8 cellular contexts compared by ENCODE assay signal in the genomic region with DNA sequence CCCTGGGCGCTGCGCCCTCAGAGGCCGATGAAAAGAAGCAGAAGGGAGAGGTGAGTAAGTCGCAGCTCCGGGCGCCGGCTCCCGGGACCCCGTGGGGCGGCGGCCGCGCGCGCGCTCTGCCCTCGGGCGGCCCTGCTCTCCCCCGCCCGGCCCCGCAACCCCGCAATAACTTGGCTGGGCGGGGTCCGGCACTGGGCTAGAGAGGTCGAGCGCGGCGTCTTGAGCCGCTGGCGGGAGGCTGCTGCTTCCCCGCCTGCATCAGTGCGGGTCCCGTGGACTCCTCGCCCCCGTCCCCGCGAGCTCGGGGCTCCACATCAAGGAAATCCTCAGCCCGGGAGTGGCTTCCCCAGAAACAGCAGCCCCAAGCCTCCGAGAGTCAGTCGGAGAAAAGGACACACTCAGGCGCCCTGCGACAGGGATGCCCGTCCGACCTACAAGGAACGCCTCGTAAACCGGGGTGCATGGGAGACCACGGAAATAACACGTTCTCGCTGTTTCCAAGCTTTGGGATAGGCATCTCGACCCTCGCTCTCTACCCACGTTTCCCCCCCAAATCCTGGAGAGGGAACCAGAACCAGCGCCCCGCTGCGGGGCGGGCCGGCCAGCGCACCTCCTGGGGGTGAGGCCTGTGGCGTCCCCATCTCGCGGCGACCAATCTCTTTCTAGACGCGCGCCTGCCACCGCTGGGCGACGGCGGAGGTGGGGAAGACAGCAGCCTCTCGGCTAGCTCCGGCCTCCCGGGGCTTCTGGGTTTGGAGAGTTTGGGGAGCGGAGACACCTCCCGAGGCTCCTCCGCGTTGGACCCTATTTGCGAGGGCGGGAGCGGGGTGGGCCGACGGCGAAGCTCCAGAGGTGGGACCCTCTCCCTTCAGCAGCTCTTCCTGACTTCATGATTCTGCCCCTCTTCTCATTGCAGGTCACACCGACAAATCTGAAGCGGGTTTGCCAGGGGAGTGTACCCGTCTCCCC. TPM values are rescaled to one million over a fixed set of nuclear protein-coding genes. Genes with fewer than 3 reads are reported as not detected.
A peak's percentile ranks its signal among the peaks of the same experiment; 100 is the strongest.
DNase-seq lines count a peak whose midpoint lies in the region; ATAC-seq and TF ChIP-seq lines count a peak whose summit lies in the region.

No MANE protein-coding gene starts in this region.

- peak; percentile 63 for DNase-seq in AG08395 (ENCODE audit: low spot score)
- no peak for DNase-seq in NT2/D1 (ENCODE audit: low read depth, low spot score)
- DNase-seq in activated T-cell treated with anti-CD3 and anti-CD28 coated beads for 48 hours (ENCODE audit: low read depth) = peak; percentile 77
- DNase-seq in esophagus squamous epithelium (lab: John Stamatoyannopoulos, UW) = no peak
- peak; percentile 56 to 82 (median 63) for DNase-seq in naive thymus-derived CD4-positive, alpha-beta T cell
- peak; percentile 83 to 88 for DNase-seq in suprapubic skin (ENCODE audit: low spot score in 2 of 2)

- peak overlapping the region; percentile 82 to 97 (median 92) for H3K27ac Mint-ChIP-seq in naive thymus-derived CD4-positive, alpha-beta T cell

- TF ChIP-seq EP300 in suprapubic skin (IDR thresholded peaks at IDR 0.05) = no peak

- H3K36me3 Mint-ChIP-seq in naive thymus-derived CD4-positive, alpha-beta T cell = peaks cover 0 to 10% (median 0%) of the 10 kb centered on the region in 5 donors

- intact Hi-C loops in esophagus squamous epithelium (cut with DNase I) = no loop called here
- intact Hi-C loops in naive thymus-derived CD4-positive, alpha-beta T cell (cut with micrococcal nuclease) = loop anchor here (1.0 to 10.0 kb wide), 15 partner anchors 13 to 920 kb away; partner anchors contain the start of genes GIT1 (in 2 of the 2), NUFIP2 (in 2 of the 2), PHF12 (in 2 of the 2) and TAOK1 (in 2 of the 2)

- POLR2A ChIA-PET in naive thymus-derived CD4-positive, alpha-beta T cell (lab: Charles Lee) = interaction anchor here (0.5 to 6.0 kb wide), 13 partner anchors 10 to 550 kb away, joined by 3 to 59 read pairs (median 3); partner anchors contain the start of genes SSH2 and TAOK1

- peaks cover 10% of the 10 kb centered on the region for H3K36me3 ChIP-seq in NT2/D1 (ENCODE audit: insufficient read depth, insufficient read length, low read length)
- H3K36me3 ChIP-seq in esophagus squamous epithelium = peaks cover 0 to 3% (median 0%) of the 10 kb centered on the region in 3 donors
- H3K36me3 ChIP-seq in naive thymus-derived CD4-positive, alpha-beta T cell (ENCODE audit: control insufficient read depth in 2 of 3, insufficient read depth in 3 of 3, low read length in 3 of 3) = peaks cover 0 to 4% (median 0%) of the 10 kb centered on the region in 3 experiments
- H3K36me3 ChIP-seq in suprapubic skin = no peaks in the 10 kb centered on the region

- peak overlapping the region; percentile 79 to 93 (median 90) for H3K27ac ChIP-seq in esophagus squamous epithelium
- H3K27ac ChIP-seq in naive thymus-derived CD4-positive, alpha-beta T cell (ENCODE audit: low read depth, low read length) = peak overlapping the region; percentile 78
- peak overlapping the region; percentile 85 for H3K27ac ChIP-seq in suprapubic skin

- H3K9me3 ChIP-seq in NT2/D1 (ENCODE audit: insufficient read depth, low read length) (no peaks in the 10 kb centered on the region), esophagus squamous epithelium (no peaks in the 10 kb centered on the region), suprapubic skin (no peaks in the 10 kb centered on the region)
- H3K9me3 ChIP-seq in naive thymus-derived CD4-positive, alpha-beta T cell (ENCODE audit: control insufficient read depth in 2 of 3, low read length in 3 of 3) = no peaks in the 10 kb centered on the region

- TF ChIP-seq CTCF in esophagus squamous epithelium (IDR thresholded peaks at IDR 0.05) (peak in 5 of 6 experiments; percentile 10 to 51 (median 46)), suprapubic skin (IDR thresholded peaks at IDR 0.05) (peak in 1 of 2 donors; percentile 52)

- H3K4me3 Mint-ChIP-seq in naive thymus-derived CD4-positive, alpha-beta T cell = peak overlapping the region; percentile 88 to 99 (median 95)

- peaks cover 21% of the 10 kb centered on the region for H3K27me3 ChIP-seq in NT2/D1 (ENCODE audit: insufficient read depth, insufficient read length)
- H3K27me3 ChIP-seq in esophagus squamous epithelium = no peaks in the 10 kb centered on the region
- H3K27me3 ChIP-seq in naive thymus-derived CD4-positive, alpha-beta T cell (ENCODE audit: control insufficient read depth in 2 of 2, insufficient read depth in 2 of 2, low read length in 2 of 2) = no peaks in the 10 kb centered on the region
- no peaks in the 10 kb centered on the region for H3K27me3 ChIP-seq in suprapubic skin

- peak overlapping the region; percentile 68 for H3K4me3 ChIP-seq in NT2/D1 (ENCODE audit: insufficient read length, low read depth)
- H3K4me3 ChIP-seq in esophagus squamous epithelium = peak overlapping the region; percentile 58 to 79 (median 70)
- peak overlapping the region; percentile 89 for H3K4me3 ChIP-seq in naive thymus-derived CD4-positive, alpha-beta T cell (ENCODE audit: low read length)
- peak overlapping the region; percentile 69 for H3K4me3 ChIP-seq in suprapubic skin

- TF ChIP-seq POLR2A in esophagus squamous epithelium (IDR thresholded peaks at IDR 0.05) (no peak), suprapubic skin (IDR thresholded peaks at IDR 0.05) (no peak)

- peak; percentile 46 for ATAC-seq in GM18868 (IDR thresholded peaks at IDR 0.05; ENCODE audit: unreplicated experiment)
- ATAC-seq in HG03280 (IDR thresholded peaks at IDR 0.05; ENCODE audit: unreplicated experiment) = peak; percentile 32
- ATAC-seq in naive thymus-derived CD4-positive, alpha-beta T cell = peak; percentile 74

- H3K4me1 Mint-ChIP-seq in naive thymus-derived CD4-positive, alpha-beta T cell = peaks cover 16 to 42% (median 36%) of the 10 kb centered on the region in 7 donors

- H3K9ac ChIP-seq in NT2/D1 (ENCODE audit: insufficient read length, low read depth) = peak overlapping the region; percentile 82

- peaks cover 0 to 3% (median 0%) of the 10 kb centered on the region in 11 donors for H3K9me3 Mint-ChIP-seq in naive thymus-derived CD4-positive, alpha-beta T cell

- CTCF ChIA-PET in naive thymus-derived CD4-positive, alpha-beta T cell (lab: Charles Lee) = interaction anchor here (0.6 to 1.5 kb wide), 4 partner anchors 34 to 358 kb away, joined by 3 to 5 read pairs (median 4); no protein-coding TSS in a partner anchor

- 0% methylated on average over 3 to 4 of the region's 87 CpGs for WGBS in esophagus squamous epithelium, 2 donors
- 0% methylated on average over 37 of the region's 87 CpGs for WGBS in suprapubic skin

- H3K4me1 ChIP-seq in NT2/D1 (ENCODE audit: insufficient read depth, insufficient read length) (no peaks in the 10 kb centered on the region), esophagus squamous epithelium (peaks cover 23 to 80% (median 29%) of the 10 kb centered on the region in 3 donors), suprapubic skin (peaks cover 66% of the 10 kb centered on the region)
- H3K4me1 ChIP-seq in naive thymus-derived CD4-positive, alpha-beta T cell (ENCODE audit: control insufficient read depth in 2 of 2, insufficient read depth in 2 of 2, low read length in 2 of 2) = peaks cover 12 to 30% of the 10 kb centered on the region in 2 donors

- no peaks in the 10 kb centered on the region for H3K27me3 Mint-ChIP-seq in naive thymus-derived CD4-positive, alpha-beta T cell

RNA-seq across cellular contexts. Expression of gene ABHD15, which starts 0.8 kb away (rescaled TPM):
- total RNA-seq in esophagus squamous epithelium = 1 to 10 TPM; 4.3 to 7.2 (median 5.4) TPM
- total RNA-seq in naive thymus-derived CD4-positive, alpha-beta T cell = 10 to 100 TPM in 2 of 5 experiments, 1 to 10 TPM in 3; 8.6 to 17.6 (median 10.0) TPM
- 1 to 10 TPM; 3.1 to 5.3 TPM for polyA plus RNA-seq in naive thymus-derived CD4-positive, alpha-beta T cell
- total RNA-seq in suprapubic skin = 10 to 100 TPM in 1 of 4 donors, 1 to 10 TPM in 3; 7.2 to 11.0 (median 7.9) TPM

RNA-seq across cellular contexts. Expression of gene TP53I13, which starts 0.9 kb away (rescaled TPM):
- total RNA-seq in esophagus squamous epithelium (10 to 100 TPM; 11.8 to 34.9 (median 21.8) TPM), suprapubic skin (10 to 100 TPM; 31.6 to 45.9 (median 40.3) TPM)
- 10 to 100 TPM; 61.6 to 87.5 (median 62.8) TPM for total RNA-seq in naive thymus-derived CD4-positive, alpha-beta T cell
- 10 to 100 TPM; 19.3 to 26.8 TPM for polyA plus RNA-seq in naive thymus-derived CD4-positive, alpha-beta T cell

RNA-seq across cellular contexts. Expression of gene GIT1, which starts 21.8 kb away (rescaled TPM):
- 10 to 100 TPM; 24.0 to 45.4 (median 29.6) TPM for total RNA-seq in esophagus squamous epithelium
- total RNA-seq in naive thymus-derived CD4-positive, alpha-beta T cell = 10 to 100 TPM; 42.5 to 76.3 (median 62.4) TPM
- polyA plus RNA-seq in naive thymus-derived CD4-positive, alpha-beta T cell = 10 to 100 TPM in 1 of 2 donors, 1 to 10 TPM in 1; 6.8 to 20.0 TPM
- total RNA-seq in suprapubic skin = 100 to 1,000 TPM in 2 of 4 donors, 10 to 100 TPM in 2; 66.7 to 103 (median 90.4) TPM

RNA-seq across cellular contexts. Expression of gene ANKRD13B, which starts 25.3 kb away (rescaled TPM):
- total RNA-seq in esophagus squamous epithelium = 10 to 100 TPM in 2 of 4 donors, 1 to 10 TPM in 2; 3.3 to 18.7 (median 10.2) TPM
- total RNA-seq in naive thymus-derived CD4-positive, alpha-beta T cell = 1 to 10 TPM in 3 of 5 experiments, under 1 TPM in 2; 0.70 to 9.8 (median 1.5) TPM
- under 1 TPM in 1 of 2 donors, not detected in 1; 0.51 TPM for polyA plus RNA-seq in naive thymus-derived CD4-positive, alpha-beta T cell
- 10 to 100 TPM in 3 of 4 donors, 1 to 10 TPM in 1; 9.0 to 16.5 (median 10.8) TPM for total RNA-seq in suprapubic skin

RNA-seq across cellular contexts. Expression of gene CORO6, which starts 55.1 kb away (rescaled TPM):
- total RNA-seq in esophagus squamous epithelium (10 to 100 TPM in 1 of 4 donors, 1 to 10 TPM in 3; 2.0 to 39.9 (median 6.5) TPM), suprapubic skin (10 to 100 TPM in 1 of 4 donors, 1 to 10 TPM in 3; 1.4 to 13.7 (median 6.6) TPM)
- total RNA-seq in naive thymus-derived CD4-positive, alpha-beta T cell = 1 to 10 TPM; 1.4 to 3.1 (median 1.7) TPM
- under 1 TPM; 0.15 to 0.35 TPM for polyA plus RNA-seq in naive thymus-derived CD4-positive, alpha-beta T cell

Comparison
In these comparisons a context has a peak if more than half of its experiments do, and no peak if none do; other contexts are left out.
1. DNase-seq: peak in AG08395 (single experiment), activated T-cell treated with anti-CD3 and anti-CD28 coated beads for 48 hours (single experiment), naive thymus-derived CD4-positive, alpha-beta T cell (9 of 9) and suprapubic skin (2 of 2); none in NT2/D1 (single experiment) and esophagus squamous epithelium (single experiment).
2. Peak in every context shown above with its lines, with median percentiles within 50 percentile points of each other: ATAC-seq, H3K4me3 ChIP-seq and H3K27ac ChIP-seq.